ENCODE assay signal across 8 cellular contexts in the genomic region with DNA sequence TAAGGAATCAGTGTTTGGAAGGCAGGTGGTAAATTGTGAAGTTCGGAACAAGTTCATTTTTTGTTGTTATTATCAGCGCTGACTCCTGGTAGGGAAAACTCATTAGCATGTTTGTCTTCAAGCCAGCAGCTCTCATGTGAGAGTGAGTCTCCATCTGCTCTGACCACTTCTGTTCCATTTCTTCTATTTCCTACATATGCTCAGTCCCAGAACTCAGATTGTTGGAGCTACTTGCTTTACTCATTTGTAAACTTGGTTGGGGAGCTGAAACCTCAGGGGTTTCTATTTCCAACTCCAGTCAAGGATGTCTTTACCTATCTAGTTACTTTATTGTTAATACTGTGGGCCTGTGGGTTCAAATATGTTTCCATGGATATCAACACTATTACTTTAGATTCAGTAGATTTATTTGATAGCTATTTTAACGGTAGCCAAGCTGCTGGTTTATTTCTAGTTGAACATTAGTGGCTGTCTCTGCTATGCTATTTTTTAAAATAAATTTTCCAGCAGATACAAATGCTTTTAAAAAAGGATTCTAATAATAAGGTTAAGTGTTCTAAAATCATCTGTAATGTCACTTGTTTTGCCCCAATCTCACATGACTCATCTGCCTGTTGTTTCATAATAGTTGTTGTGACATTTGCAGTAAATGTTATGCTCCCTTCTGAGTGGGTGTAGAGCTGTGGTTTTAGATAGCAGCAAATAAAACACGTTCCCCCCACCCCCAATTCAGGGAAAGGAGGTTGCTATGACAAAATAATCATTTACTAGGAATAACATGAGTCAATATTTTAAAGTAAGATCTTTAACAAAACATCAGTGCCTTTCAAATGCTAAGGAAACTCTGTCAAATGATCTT.
DNase-seq lines count a peak whose midpoint lies in the region; ATAC-seq and TF ChIP-seq lines count a peak whose summit lies in the region.

No MANE protein-coding gene starts in this region.

- no peaks in the 10 kb centered on the region for H3K27me3 ChIP-seq in psoas muscle (ENCODE audit: insufficient read depth in 3 of 3, low read length in 2 of 3)

- intact Hi-C loops in psoas muscle (cut with DNase I): no loop called here

- H3K36me3 ChIP-seq in psoas muscle (ENCODE audit: insufficient read depth in 1 of 2, low read depth in 1 of 2): peaks cover 0 to 28% of the 10 kb centered on the region in 2 donors

- WGBS in psoas muscle, 3 donors: 56 to 64% (median 60%) methylated on average over 4 of the region's 4 CpGs

- H3K27ac ChIP-seq in psoas muscle: peak overlapping the region; percentile 63

- TF ChIP-seq CTCF in epithelial cell of esophagus (IDR thresholded peaks at IDR 0.05; ENCODE audit: insufficient read depth, low read depth, low read length, missing control alignments) (no peak), psoas muscle (IDR thresholded peaks at IDR 0.05) (no peak)

- no peak overlapping the region for H3K4me3 ChIP-seq in epithelial cell of esophagus (ENCODE audit: low read length)
- no peak overlapping the region for H3K4me3 ChIP-seq in psoas muscle

- no peaks in the 10 kb centered on the region for H3K9me3 ChIP-seq in psoas muscle

- peak; percentile 62 for DNase-seq in EH (ENCODE audit: low read depth)
- peak; percentile 52 for DNase-seq in NOMO-1 treated with dmso at 0.1 percent for 144 hours (lab: John Stamatoyannopoulos, UW; ENCODE audit: unreplicated experiment)
- DNase-seq in epithelial cell of esophagus (ENCODE audit: low read depth): peak; percentile 44
- no peak for DNase-seq in psoas muscle
- no peak for DNase-seq in stimulated activated CD8-positive, alpha-beta memory T cell treated with anti-CD3 and anti-CD28 coated beads, Interleukin-4, amount 100 ng/mL, for 48 hours
- no peak for DNase-seq in central memory CD4-positive, alpha-beta T cell

- peaks cover 10% of the 10 kb centered on the region for H3K4me1 ChIP-seq in psoas muscle

- ATAC-seq in psoas muscle: peak; percentile 32 to 64 (median 36)
- ATAC-seq in GM19455 (IDR thresholded peaks at IDR 0.05; ENCODE audit: unreplicated experiment): no peak
- no peak for ATAC-seq in GM18907 (IDR thresholded peaks at IDR 0.05; ENCODE audit: unreplicated experiment)

Comparison
In these comparisons a context has a peak if more than half of its experiments do, and no peak if none do; other contexts are left out.
1. DNase-seq: peak in EH (single experiment), NOMO-1 treated with dmso at 0.1 percent for 144 hours (single experiment) and epithelial cell of esophagus (single experiment); none in psoas muscle (0 of 2), stimulated activated CD8-positive, alpha-beta memory T cell treated with anti-CD3 and anti-CD28 coated beads, Interleukin-4, amount 100 ng/mL, for 48 hours (single experiment) and central memory CD4-positive, alpha-beta T cell (single experiment).
2. ATAC-seq: peak in psoas muscle (4 of 4); none in GM19455 (single experiment) and GM18907 (single experiment).